18 cellular contexts compared by ENCODE assay signal in genomic region chr10:3735175-3735574, GRCh38. TPM values are rescaled to one million over a fixed set of nuclear protein-coding genes. Genes with fewer than 3 reads are reported as not detected.
DNase-seq lines count a peak whose midpoint lies in the region; ATAC-seq, FAIRE-seq and TF ChIP-seq lines count a peak whose summit lies in the region.
"Had no signal": no experiment of that assay in that cellular context is flagged by ENCODE, and none has a peak within 500 bp of the region (broad histone marks: within the 10 kb centered on the region; RNA-seq: fewer than 3 reads in every experiment).

No MANE protein-coding gene starts in this region.

- no peak overlapping the region for H3K9ac ChIP-seq in neural progenitor cell

- H3K27me3 Mint-ChIP-seq in neural progenitor cell (ENCODE audit: insufficient read depth, low read depth): peaks cover 5% of the 10 kb centered on the region
- no peaks in the 10 kb centered on the region for H3K27me3 Mint-ChIP-seq in stimulated activated memory B cell treated with anti-CD40 and anti-IgM and Interleukin-4, amounts not matched to agents 10 μg/mL and 1 μg/mL and 100 μg/mL, for 72 hours
- H3K27me3 Mint-ChIP-seq: activated naive CD8-positive, alpha-beta T cell treated with anti-CD3 and anti-CD28 coated beads, Interleukin-2, amount 50 U/mL, for 24 hours; stimulated activated naive CD8-positive, alpha-beta T cell treated with anti-CD3 and anti-CD28 coated beads, Interleukin-15, amount 100 ng/mL, for 72 hours had no signal

- H3K4me1 Mint-ChIP-seq in neural progenitor cell: peaks cover 4% of the 10 kb centered on the region
- H3K4me1 Mint-ChIP-seq in stimulated activated memory B cell treated with anti-CD40 and anti-IgM and Interleukin-4, amounts not matched to agents 10 μg/mL and 1 μg/mL and 100 μg/mL, for 72 hours: peaks cover 12% of the 10 kb centered on the region

- TF ChIP-seq POLR2A in suprapubic skin (IDR thresholded peaks at IDR 0.05): no peak

- TF ChIP-seq CTCF in GM10248 (IDR thresholded peaks at IDR 0.05; ENCODE audit: control extremely low read depth, extremely low read depth, low read depth, missing control alignments): peak; percentile 33
- TF ChIP-seq CTCF in neural progenitor cell (IDR thresholded peaks at IDR 0.05): peak; percentile 48
- TF ChIP-seq CTCF in suprapubic skin (IDR thresholded peaks at IDR 0.05): no peak

- peaks cover 2% of the 10 kb centered on the region for H3K9me3 Mint-ChIP-seq in neural progenitor cell
- peaks cover 5% of the 10 kb centered on the region for H3K9me3 Mint-ChIP-seq in stimulated activated memory B cell treated with anti-CD40 and anti-IgM and Interleukin-4, amounts not matched to agents 10 μg/mL and 1 μg/mL and 100 μg/mL, for 72 hours

- no peaks in the 10 kb centered on the region for H3F3A ChIP-seq in neural progenitor cell (ENCODE audit: low read depth)

- H3K79me2 ChIP-seq in neural progenitor cell (ENCODE audit: low read depth): no peaks in the 10 kb centered on the region

- H3K4me3 Mint-ChIP-seq in neural progenitor cell: no peak overlapping the region
- no peak overlapping the region for H3K4me3 Mint-ChIP-seq in stimulated activated memory B cell treated with anti-CD40 and anti-IgM and Interleukin-4, amounts not matched to agents 10 μg/mL and 1 μg/mL and 100 μg/mL, for 72 hours
- H3K4me3 Mint-ChIP-seq: activated naive CD8-positive, alpha-beta T cell treated with anti-CD3 and anti-CD28 coated beads, Interleukin-2, amount 50 U/mL, for 24 hours; CD14-positive monocyte; stimulated activated naive CD8-positive, alpha-beta T cell treated with anti-CD3 and anti-CD28 coated beads, Interleukin-15, amount 100 ng/mL, for 72 hours; T-helper 2 cell treated with Interferon-gamma antibody and Interleukin-4, amounts not matched to agents 5 μg/mL and 100 μg/mL, for 36 hours had no signal

- no peaks in the 10 kb centered on the region for H3K27me3 ChIP-seq in neural progenitor cell
- H3K27me3 ChIP-seq in suprapubic skin: no peaks in the 10 kb centered on the region

- DNase-seq in GM10248 (ENCODE audit: extremely low spot score) (no peak), HTR-8/SVneo (ENCODE audit: insufficient read length, low spot score) (no peak), ecto neural progenitor cell (ENCODE audit: low spot score) (peak; percentile 49), neural progenitor cell (ENCODE audit: low spot score) (peak; percentile 57), NCI-H526 treated with DMSO at 0.1 percent for 48 hours (lab: John Stamatoyannopoulos, UW) (no peak), suprapubic skin (ENCODE audit: low spot score in 2 of 2) (no peak)
- DNase-seq: activated naive CD8-positive, alpha-beta T cell treated with anti-CD3 and anti-CD28 coated beads, Interleukin-2, amount 50 U/mL, for 24 hours; activated T-cell treated with anti-CD3 and anti-CD28 coated beads for 4 hours; GDM1; NCI-H446; stimulated activated CD4-positive, alpha-beta T cell treated with anti-CD3 and anti-CD28 coated beads, Interleukin-4, amount 100 ng/mL, for 4 hours had no signal

- 89% methylated on average over 9 of the region's 10 CpGs for WGBS in suprapubic skin

- no peak for ATAC-seq in stimulated activated memory B cell treated with anti-CD40 and anti-IgM and Interleukin-4, amounts not matched to agents 10 μg/mL and 1 μg/mL and 100 μg/mL, for 72 hours
- ATAC-seq in HG03025 (IDR thresholded peaks at IDR 0.05; ENCODE audit: low FRiP score, unreplicated experiment): no peak
- ATAC-seq: activated naive CD8-positive, alpha-beta T cell treated with anti-CD3 and anti-CD28 coated beads, Interleukin-2, amount 50 U/mL, for 24 hours; stimulated activated naive CD8-positive, alpha-beta T cell treated with anti-CD3 and anti-CD28 coated beads, Interleukin-15, amount 100 ng/mL, for 72 hours had no signal

- POLR2A ChIA-PET in GM10248 (lab: Yijun Ruan, JAX): no interaction called here

- H3K27ac Mint-ChIP-seq in neural progenitor cell: no peak overlapping the region
- H3K27ac Mint-ChIP-seq in stimulated activated memory B cell treated with anti-CD40 and anti-IgM and Interleukin-4, amounts not matched to agents 10 μg/mL and 1 μg/mL and 100 μg/mL, for 72 hours: no peak overlapping the region
- H3K27ac Mint-ChIP-seq: activated naive CD8-positive, alpha-beta T cell treated with anti-CD3 and anti-CD28 coated beads, Interleukin-2, amount 50 U/mL, for 24 hours; T-helper 2 cell treated with Interferon-gamma antibody and Interleukin-4, amounts not matched to agents 5 μg/mL and 100 μg/mL, for 36 hours had no signal

- H4K20me1 ChIP-seq in neural progenitor cell (ENCODE audit: low read depth): no peaks in the 10 kb centered on the region

- H3K4me1 ChIP-seq in neural progenitor cell (no peaks in the 10 kb centered on the region), suprapubic skin (no peaks in the 10 kb centered on the region)

- CTCF ChIA-PET in GM10248 (lab: Yijun Ruan, JAX): interaction anchor here (0.8 to 1.5 kb wide), 3 partner anchors 10 to 922 kb away, joined by 3 read pairs; no protein-coding TSS in a partner anchor

- peak; percentile 20 for FAIRE-seq in HTR-8/SVneo (lab: Jason Lieb, UNC)
- FAIRE-seq: RCC 7860 had no signal

- H3K4me3 ChIP-seq in neural progenitor cell (no peak overlapping the region), suprapubic skin (no peak overlapping the region)

- no peaks in the 10 kb centered on the region for H3K9me3 ChIP-seq in neural progenitor cell (ENCODE audit: low read depth)
- H3K9me3 ChIP-seq in suprapubic skin: no peaks in the 10 kb centered on the region

- TF ChIP-seq EP300 in suprapubic skin (IDR thresholded peaks at IDR 0.05): no peak

- H3K27ac ChIP-seq in neural progenitor cell: no peak overlapping the region
- no peak overlapping the region for H3K27ac ChIP-seq in suprapubic skin
- H3K27ac ChIP-seq: HL-60 had no signal

- H3K36me3 ChIP-seq in neural progenitor cell: no peaks in the 10 kb centered on the region
- H3K36me3 ChIP-seq in suprapubic skin: no peaks in the 10 kb centered on the region

- no peak overlapping the region for H2AFZ ChIP-seq in neural progenitor cell (replicated peaks)

- no peaks in the 10 kb centered on the region for H3K36me3 Mint-ChIP-seq in neural progenitor cell
- H3K36me3 Mint-ChIP-seq in stimulated activated memory B cell treated with anti-CD40 and anti-IgM and Interleukin-4, amounts not matched to agents 10 μg/mL and 1 μg/mL and 100 μg/mL, for 72 hours: peaks cover 5% of the 10 kb centered on the region
- H3K36me3 Mint-ChIP-seq: CD14-positive monocyte had no signal

- H3K4me2 ChIP-seq in neural progenitor cell: no peak overlapping the region

RNA-seq across cellular contexts. Expression of gene KLF6, which starts 49.8 kb away (rescaled TPM):
- total RNA-seq in neural progenitor cell (ENCODE audit: low replicate concordance) (8.7 and 11.9 TPM in 2 replicates), suprapubic skin (100 to 1,000 TPM; 242 to 484 (median 276) TPM)

Comparison
In these comparisons a context has a peak if more than half of its experiments do, and no peak if none do; other contexts are left out.
1. DNase-seq: peak in ecto neural progenitor cell (single experiment) and neural progenitor cell (single experiment); none in GM10248 (single experiment), HTR-8/SVneo (single experiment), NCI-H526 treated with DMSO at 0.1 percent for 48 hours (single experiment) and suprapubic skin (0 of 2).
2. CTCF ChIP-seq: peak in GM10248 (single experiment) and neural progenitor cell (single experiment); none in suprapubic skin (0 of 2).
3. RNA of gene KLF6, which starts 49.8 kb away (total RNA-seq): 242 to 484 TPM in suprapubic skin; 8.7 to 11.9 TPM in neural progenitor cell; every median in the first group is over 10 times any median in the second.